10 cellular contexts compared by ENCODE assay signal in the genomic region with DNA sequence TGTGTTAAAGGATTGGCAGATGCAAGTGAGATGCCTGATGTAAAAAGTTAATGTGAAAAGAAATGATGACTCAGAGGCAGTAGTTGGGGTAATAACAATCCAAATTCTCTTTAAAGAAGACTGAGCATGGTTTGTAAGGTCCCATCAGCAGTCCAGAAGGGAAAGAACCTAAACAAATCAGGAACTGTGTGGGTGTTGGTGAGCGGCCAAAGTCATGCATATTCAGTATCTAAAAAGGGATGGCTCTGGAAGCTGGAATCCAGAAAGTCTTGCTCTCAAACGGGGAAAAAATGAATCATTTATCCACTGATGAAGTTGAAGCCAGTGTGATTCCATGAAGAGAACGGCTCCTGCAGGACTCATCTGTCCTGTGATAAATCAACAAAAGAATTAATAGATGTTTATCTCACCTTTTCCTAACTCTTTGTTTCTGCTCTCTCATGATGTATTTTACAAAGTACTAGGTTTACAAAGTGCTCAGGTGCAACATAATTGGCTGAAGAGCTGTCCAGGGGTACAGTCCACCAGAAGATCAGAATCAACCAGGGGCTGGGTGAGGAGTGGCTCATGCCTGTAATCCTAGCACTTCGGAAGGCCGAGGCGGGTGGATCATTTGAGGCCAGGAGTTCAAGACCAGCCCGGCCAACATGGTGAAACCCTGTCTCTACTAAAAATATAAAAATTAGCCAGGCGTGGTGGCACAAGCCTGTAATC. TPM values are rescaled to one million over a fixed set of nuclear protein-coding genes. Genes with fewer than 3 reads are reported as not detected.
DNase-seq lines count a peak whose midpoint lies in the region; ATAC-seq and TF ChIP-seq lines count a peak whose summit lies in the region.
"Had no signal": no experiment of that assay in that cellular context is flagged by ENCODE, and none has a peak within 500 bp of the region (broad histone marks: within the 10 kb centered on the region; RNA-seq: fewer than 3 reads in every experiment).

No MANE protein-coding gene starts in this region.

- ATAC-seq in T-helper 17 cell: no peak
- ATAC-seq in HG03280 (IDR thresholded peaks at IDR 0.05; ENCODE audit: unreplicated experiment): no peak
- ATAC-seq in HG03139 (IDR thresholded peaks at IDR 0.05; ENCODE audit: unreplicated experiment): no peak
- ATAC-seq in GM19035 (IDR thresholded peaks at IDR 0.05; ENCODE audit: unreplicated experiment): no peak

- no peaks in the 10 kb centered on the region for H3K27me3 Mint-ChIP-seq in T-helper 17 cell

- no peaks in the 10 kb centered on the region for H3K79me2 ChIP-seq in fibroblast of lung (ENCODE audit: control insufficient read depth, insufficient read depth, low read length)

- H3K4me1 ChIP-seq in fibroblast of lung (ENCODE audit: control insufficient read depth, extremely low read depth, insufficient read depth, low read length) (no peaks in the 10 kb centered on the region), rectal smooth muscle tissue (ENCODE audit: control insufficient read depth, insufficient read depth, low read length) (no peaks in the 10 kb centered on the region)

- DNase-seq in EH (ENCODE audit: low read depth) (peak; percentile 55), T-helper 17 cell (no peak), fibroblast of lung (ENCODE audit: low read depth in 2 of 2) (peak; percentile 50 to 88), NCI-H524 treated with DMSO at 0.1 percent for 48 hours (lab: John Stamatoyannopoulos, UW) (no peak)
- DNase-seq: NCI-H1436 treated with DMSO at 0.1 percent for 48 hours had no signal

- H3K4me3 Mint-ChIP-seq in T-helper 17 cell: peak overlapping the region; percentile 57

- no peak overlapping the region for H3K4me2 ChIP-seq in fibroblast of lung (ENCODE audit: extremely low read depth, insufficient read depth, low read length)

- H3K27ac ChIP-seq in fibroblast of lung (ENCODE audit: insufficient read depth, low read length) (no peak overlapping the region), rectal smooth muscle tissue (ENCODE audit: low read depth, low read length) (peak overlapping the region; percentile 28)
- H3K27ac ChIP-seq: epithelial cell of prostate had no signal

- no peak overlapping the region for H2AFZ ChIP-seq in fibroblast of lung (ENCODE audit: low read length)

- H3K4me1 Mint-ChIP-seq in T-helper 17 cell: peaks cover 55% of the 10 kb centered on the region

- H3K27me3 ChIP-seq in fibroblast of lung (ENCODE audit: control insufficient read depth, insufficient read depth, low read length) (no peaks in the 10 kb centered on the region), rectal smooth muscle tissue (ENCODE audit: control insufficient read depth, insufficient read depth, low read length) (no peaks in the 10 kb centered on the region)

- no peak for TF ChIP-seq CTCF in fibroblast of lung (conservative IDR thresholded peaks at IDR 0.05 in 1 of 2, IDR thresholded peaks at IDR 0.05 in 1 of 2; ENCODE audit: low read depth in 1 of 2, low read length in 2 of 2)

- H3K36me3 Mint-ChIP-seq in T-helper 17 cell (ENCODE audit: low read depth): peaks cover 12% of the 10 kb centered on the region

- H3K4me3 ChIP-seq in fibroblast of lung (replicated peaks in 1 of 4; ENCODE audit: control extremely low read depth in 1 of 4, insufficient read depth in 1 of 4, low read depth in 3 of 4, low read length in 4 of 4) (no peak overlapping the region), rectal smooth muscle tissue (ENCODE audit: low read length) (no peak overlapping the region)

- H3K9ac ChIP-seq in fibroblast of lung (ENCODE audit: insufficient read depth, low read length) (no peak overlapping the region), rectal smooth muscle tissue (ENCODE audit: low read length) (no peak overlapping the region)

- H3K36me3 ChIP-seq in fibroblast of lung (ENCODE audit: control insufficient read depth, insufficient read depth, low read length) (no peaks in the 10 kb centered on the region), rectal smooth muscle tissue (ENCODE audit: control insufficient read depth, insufficient read depth, low read length) (no peaks in the 10 kb centered on the region)

- H3K9me3 ChIP-seq in T-helper 17 cell (ENCODE audit: control insufficient read depth, low read length, poor library complexity, severe bottlenecking) (no peaks in the 10 kb centered on the region), fibroblast of lung (ENCODE audit: control insufficient read depth, insufficient read depth, low read depth, low read length) (no peaks in the 10 kb centered on the region)

- H3K27ac Mint-ChIP-seq in T-helper 17 cell: peak overlapping the region; percentile 75

- H4K20me1 ChIP-seq in fibroblast of lung (ENCODE audit: control insufficient read depth, extremely low read depth, insufficient read depth, low read length): no peaks in the 10 kb centered on the region

RNA-seq across cellular contexts. Expression of gene SORL1, which starts 21.1 kb away (rescaled TPM):
- 100 to 1,000 TPM; 273 to 331 TPM for total RNA-seq in T-helper 17 cell
- 3.6 and 10.9 TPM in 2 replicates for total RNA-seq in fibroblast of lung
- 0.58 and 5.4 TPM in 2 replicates for polyA plus RNA-seq in fibroblast of lung
- polyA plus RNA-seq in fibroblast of lung (2012): 0.38 and 3.3 TPM in 2 replicates
- 25.9 and 51.8 TPM in 2 replicates for polyA minus RNA-seq in fibroblast of lung (ENCODE audit: low replicate concordance)

Comparison
In these comparisons a context has a peak if more than half of its experiments do, and no peak if none do; other contexts are left out.
1. DNase-seq: peak in EH (single experiment) and fibroblast of lung (2 of 2); none in T-helper 17 cell (0 of 3) and NCI-H524 treated with DMSO at 0.1 percent for 48 hours (single experiment).
2. RNA of gene SORL1, which starts 21.1 kb away (total RNA-seq): 273 to 331 TPM in T-helper 17 cell; 3.6 to 10.9 TPM in fibroblast of lung; every median in the first group is over 10 times any median in the second.